In genomic region chr1:31033573-31033972, GRCh38 we compare ENCODE assay signal across 28 cellular contexts. TPM values are rescaled to one million over a fixed set of nuclear protein-coding genes. Genes with fewer than 3 reads are reported as not detected.
DNase-seq lines count a peak whose midpoint lies in the region; ATAC-seq and TF ChIP-seq lines count a peak whose summit lies in the region.
"Had no signal": no experiment of that assay in that cellular context is flagged by ENCODE, and none has a peak within 500 bp of the region (broad histone marks: within the 10 kb centered on the region; RNA-seq: fewer than 3 reads in every experiment).

No MANE protein-coding gene starts in this region.

- no peaks in the 10 kb centered on the region for H3K27me3 ChIP-seq in HUES6 (ENCODE audit: control insufficient read depth, insufficient read depth, low read length)
- no peaks in the 10 kb centered on the region for H3K27me3 ChIP-seq in RWPE2 (ENCODE audit: insufficient read depth, poor library complexity, severe bottlenecking)
- H3K27me3 ChIP-seq: heart right ventricle, ovary, right atrium auricular region had no signal

- POLR2A ChIA-PET in activated CD4-positive, alpha-beta memory T cell treated with anti-CD3 and anti-CD28 coated beads, Interleukin-2, amount 10 ng/mL, durations not matched to agents 7 days and 5 days (lab: Charles Lee) = no interaction called here

- CTCF ChIA-PET in activated CD4-positive, alpha-beta memory T cell treated with anti-CD3 and anti-CD28 coated beads, Interleukin-2, amount 10 ng/mL, durations not matched to agents 7 days and 5 days (lab: Charles Lee) = no interaction called here

- no peak overlapping the region for H3K9ac ChIP-seq in HUES6 (ENCODE audit: low read length)

- H3K4me3 Mint-ChIP-seq in stimulated activated naive B cell treated with anti-CD40 and anti-IgM and Interleukin-4, amounts not matched to agents 10 μg/mL and 1 μg/mL and 100 μg/mL, for 72 hours = peak overlapping the region in 1 of 2 donors; percentile 44
- no peak overlapping the region for H3K4me3 Mint-ChIP-seq in activated CD4-positive, alpha-beta memory T cell treated with anti-CD3 and anti-CD28 coated beads, Interleukin-2, amount 10 ng/mL, durations not matched to agents 7 days and 5 days
- H3K4me3 Mint-ChIP-seq: natural killer cell treated with Interleukin-12 subunit alpha and Interleukin-12 subunit beta and Interleukin-15 and Interleukin-18, amount 100 ng/mL, for 72 hours; stimulated activated naive CD8-positive, alpha-beta T cell treated with anti-CD3 and anti-CD28 coated beads, Interleukin-15, Interleukin-2, amounts not matched to agents 100 ng/mL and 50 ng/mL, for 24 hours; T-helper 2 cell treated with Interferon-gamma antibody and Interleukin-4, amounts not matched to agents 5 μg/mL and 100 μg/mL, for 36 hours had no signal

- H3K27ac Mint-ChIP-seq in stimulated activated naive B cell treated with anti-CD40 and anti-IgM and Interleukin-4, amounts not matched to agents 10 μg/mL and 1 μg/mL and 100 μg/mL, for 72 hours = peak overlapping the region; percentile 71
- H3K27ac Mint-ChIP-seq in activated CD4-positive, alpha-beta memory T cell treated with anti-CD3 and anti-CD28 coated beads, Interleukin-2, amount 10 ng/mL, durations not matched to agents 7 days and 5 days = no peak overlapping the region
- H3K27ac Mint-ChIP-seq: activated T-helper 2 cell treated with anti-CD3 and anti-CD28 coated beads, Interferon-gamma antibody, Interleukin-2, Interleukin-4, amounts not matched to agents 10 μg/mL and 5 μg/mL and 100 μg/mL, durations not matched to agents 14 hours and 24 hours and 36 hours; natural killer cell treated with Interleukin-12 subunit alpha and Interleukin-12 subunit beta and Interleukin-15 and Interleukin-18, amount 100 ng/mL, for 72 hours; stimulated activated naive CD8-positive, alpha-beta T cell treated with anti-CD3 and anti-CD28 coated beads, Interleukin-15, Interleukin-2, amounts not matched to agents 100 ng/mL and 50 ng/mL, for 24 hours; T-helper 2 cell treated with Interferon-gamma antibody and Interleukin-4, amounts not matched to agents 5 μg/mL and 100 μg/mL, for 36 hours had no signal

- TF ChIP-seq CTCF in RWPE2 (IDR thresholded peaks at IDR 0.05; ENCODE audit: poor library complexity, severe bottlenecking) (no peak), GM13977 (IDR thresholded peaks at IDR 0.05; ENCODE audit: extremely low read depth, insufficient read depth, missing control alignments) (no peak)

- in situ Hi-C loops in GM13977 (cut with MboI; ENCODE audit: low pct_unique_long_range_greater_than_20kb, low sequenced_read_pairs, unreplicated experiment) = loop anchor here (25.0 kb wide), 1 partner anchor 104 kb away; no protein-coding TSS in a partner anchor

- no peak overlapping the region for H3K4me3 ChIP-seq in HUES6 (ENCODE audit: low read depth, low read length)
- no peak overlapping the region for H3K4me3 ChIP-seq in RWPE2 (ENCODE audit: severe bottlenecking)
- H3K4me3 ChIP-seq: heart right ventricle, ovary, right atrium auricular region had no signal

- H3K4me1 ChIP-seq in HUES6 (ENCODE audit: control insufficient read depth, insufficient read depth, low read length) = peaks cover 50% of the 10 kb centered on the region
- H3K4me1 ChIP-seq in RWPE2 (ENCODE audit: insufficient read depth, poor library complexity, severe bottlenecking) = peaks cover 43% of the 10 kb centered on the region

- H3K9me3 ChIP-seq in HUES6 (ENCODE audit: control insufficient read depth, insufficient read depth, low read depth, low read length) (no peaks in the 10 kb centered on the region), RWPE2 (ENCODE audit: severe bottlenecking) (no peaks in the 10 kb centered on the region)
- H3K9me3 ChIP-seq: heart right ventricle, ovary, right atrium auricular region had no signal

- H3K36me3 ChIP-seq in HUES6 (ENCODE audit: control insufficient read depth, insufficient read depth, low read length) (peaks cover 22% of the 10 kb centered on the region), RWPE2 (ENCODE audit: low read depth) (peaks cover 68% of the 10 kb centered on the region)
- H3K36me3 ChIP-seq: ovary, right atrium auricular region had no signal

- no peak for DNase-seq in RWPE2 (ENCODE audit: low spot score)
- DNase-seq in left kidney (ENCODE audit: low read depth, low spot score) = peak; percentile 64
- no peak for DNase-seq in stimulated activated naive B cell treated with anti-CD40 and anti-IgM and Interleukin-4, amounts not matched to agents 10 μg/mL and 1 μg/mL and 100 μg/mL, for 72 hours
- no peak for DNase-seq in activated CD4-positive, alpha-beta memory T cell treated with anti-CD3 and anti-CD28 coated beads, Interleukin-2, amount 10 ng/mL, durations not matched to agents 7 days and 5 days
- no peak for DNase-seq in stimulated activated CD4-positive, alpha-beta T cell treated with anti-CD3 and anti-CD28 coated beads, Interleukin-15, amount 100 ng/mL, for 24 hours
- DNase-seq in GM13977 (ENCODE audit: low spot score) = no peak
- DNase-seq: activated CD4-positive, alpha-beta T cell treated with anti-CD3 and anti-CD28 coated beads, Interleukin-2, amount 50 U/mL, for 1 hour; activated CD8-positive, alpha-beta memory T cell treated with anti-CD3 and anti-CD28 coated beads, Interleukin-2, amount 50 U/mL, for 4 hours; aorta; CD4-positive, CD25-positive, alpha-beta regulatory T cell; DMS 273 treated with DMSO at 0.1 percent for 48 hours; foreskin fibroblast; heart right ventricle; Kasumi-1; left cardiac atrium; NCI-H187 treated with DMSO at 0.1 percent for 48 hours; NCI-H2227 treated with DMSO at 0.1 percent for 48 hours; NCI-H748 treated with DMSO at 0.1 percent for 48 hours; ovary; WERI-Rb-1 had no signal

- 0 out of 2 replicates have a peak overlapping the region, but pooled peaks have one; percentile 19 for H3K27ac ChIP-seq in HUES6 (ENCODE audit: low read depth, low read length)
- peak overlapping the region; percentile 0 for H3K27ac ChIP-seq in RWPE2 (ENCODE audit: poor library complexity, severe bottlenecking)
- H3K27ac ChIP-seq: heart right ventricle, ovary, right atrium auricular region, WERI-Rb-1 had no signal

- ATAC-seq in RWPE2 (ENCODE audit: low read depth) = no peak
- no peak for ATAC-seq in stimulated activated naive B cell treated with anti-CD40 and anti-IgM and Interleukin-4, amounts not matched to agents 10 μg/mL and 1 μg/mL and 100 μg/mL, for 72 hours (replicated peaks)
- ATAC-seq: activated naive CD4-positive, alpha-beta T cell treated with anti-CD3 and anti-CD28 coated beads, Interleukin-2, amount 50 U/mL, for 72 hours; heart right ventricle; left cardiac atrium; natural killer cell treated with Interleukin-12 subunit alpha and Interleukin-12 subunit beta and Interleukin-15 and Interleukin-18, amount 100 ng/mL, for 72 hours; SK-N-SH treated with all-trans-retinoic acid at 6 μM for 48 hours had no signal

- H3K36me3 Mint-ChIP-seq in stimulated activated naive B cell treated with anti-CD40 and anti-IgM and Interleukin-4, amounts not matched to agents 10 μg/mL and 1 μg/mL and 100 μg/mL, for 72 hours = peaks cover 47 to 75% of the 10 kb centered on the region in 2 donors
- H3K36me3 Mint-ChIP-seq in activated CD4-positive, alpha-beta memory T cell treated with anti-CD3 and anti-CD28 coated beads, Interleukin-2, amount 10 ng/mL, durations not matched to agents 7 days and 5 days (ENCODE audit: low read depth) = peaks cover 27% of the 10 kb centered on the region
- H3K36me3 Mint-ChIP-seq: natural killer cell treated with Interleukin-12 subunit alpha and Interleukin-12 subunit beta and Interleukin-15 and Interleukin-18, amount 100 ng/mL, for 72 hours had no signal

- no peaks in the 10 kb centered on the region for H3K27me3 Mint-ChIP-seq in stimulated activated naive B cell treated with anti-CD40 and anti-IgM and Interleukin-4, amounts not matched to agents 10 μg/mL and 1 μg/mL and 100 μg/mL, for 72 hours
- no peaks in the 10 kb centered on the region for H3K27me3 Mint-ChIP-seq in activated CD4-positive, alpha-beta memory T cell treated with anti-CD3 and anti-CD28 coated beads, Interleukin-2, amount 10 ng/mL, durations not matched to agents 7 days and 5 days
- H3K27me3 Mint-ChIP-seq: CD4-positive, CD25-positive, alpha-beta regulatory T cell; natural killer cell treated with Interleukin-12 subunit alpha and Interleukin-12 subunit beta and Interleukin-15 and Interleukin-18, amount 100 ng/mL, for 72 hours; stimulated activated naive CD8-positive, alpha-beta T cell treated with anti-CD3 and anti-CD28 coated beads, Interleukin-15, Interleukin-2, amounts not matched to agents 100 ng/mL and 50 ng/mL, for 24 hours had no signal

- peaks cover 0 to 4% of the 10 kb centered on the region in 2 donors for H3K9me3 Mint-ChIP-seq in stimulated activated naive B cell treated with anti-CD40 and anti-IgM and Interleukin-4, amounts not matched to agents 10 μg/mL and 1 μg/mL and 100 μg/mL, for 72 hours
- no peaks in the 10 kb centered on the region for H3K9me3 Mint-ChIP-seq in activated CD4-positive, alpha-beta memory T cell treated with anti-CD3 and anti-CD28 coated beads, Interleukin-2, amount 10 ng/mL, durations not matched to agents 7 days and 5 days
- H3K9me3 Mint-ChIP-seq: activated naive CD4-positive, alpha-beta T cell treated with anti-CD3 and anti-CD28 coated beads, Interleukin-2, amount 50 U/mL, for 72 hours; activated T-helper 2 cell treated with anti-CD3 and anti-CD28 coated beads, Interferon-gamma antibody, Interleukin-2, Interleukin-4, amounts not matched to agents 10 μg/mL and 5 μg/mL and 100 μg/mL, durations not matched to agents 14 hours and 24 hours and 36 hours; CD4-positive, CD25-positive, alpha-beta regulatory T cell; natural killer cell treated with Interleukin-12 subunit alpha and Interleukin-12 subunit beta and Interleukin-15 and Interleukin-18, amount 100 ng/mL, for 72 hours; stimulated activated naive CD8-positive, alpha-beta T cell treated with anti-CD3 and anti-CD28 coated beads, Interleukin-15, Interleukin-2, amounts not matched to agents 100 ng/mL and 50 ng/mL, for 24 hours; T-helper 2 cell treated with Interferon-gamma antibody and Interleukin-4, amounts not matched to agents 5 μg/mL and 100 μg/mL, for 36 hours had no signal

- H3K4me1 Mint-ChIP-seq in stimulated activated naive B cell treated with anti-CD40 and anti-IgM and Interleukin-4, amounts not matched to agents 10 μg/mL and 1 μg/mL and 100 μg/mL, for 72 hours = peaks cover 56 to 95% of the 10 kb centered on the region in 2 donors
- peaks cover 45% of the 10 kb centered on the region for H3K4me1 Mint-ChIP-seq in activated CD4-positive, alpha-beta memory T cell treated with anti-CD3 and anti-CD28 coated beads, Interleukin-2, amount 10 ng/mL, durations not matched to agents 7 days and 5 days

RNA-seq across cellular contexts. Expression of gene PUM1, which starts 31.9 kb away (rescaled TPM):
- total RNA-seq in activated CD4-positive, alpha-beta memory T cell treated with anti-CD3 and anti-CD28 coated beads, Interleukin-2, amount 10 ng/mL, durations not matched to agents 7 days and 5 days = 10 to 100 TPM; 86.8 to 87.4 TPM
